8 cellular contexts compared by ENCODE assay signal in genomic region chrX:108736509-108737479, GRCh38. TPM values are rescaled to one million over a fixed set of nuclear protein-coding genes. Genes with fewer than 3 reads are reported as not detected.
DNase-seq lines count a peak whose midpoint lies in the region; ATAC-seq and TF ChIP-seq lines count a peak whose summit lies in the region.

IRS4 (minus strand) TSS chrX:108736563.

- no peaks in the 10 kb centered on the region for H3K4me1 ChIP-seq in esophagus (ENCODE audit: control insufficient read depth in 2 of 2, insufficient read depth in 2 of 2, low read length in 1 of 2)

- no peaks in the 10 kb centered on the region for H3K36me3 ChIP-seq in esophagus (ENCODE audit: control insufficient read depth in 2 of 2, insufficient read depth in 2 of 2, low read length in 1 of 2)

- TF ChIP-seq CTCF in omental fat pad (IDR thresholded peaks at IDR 0.05): no peak

- DNase-seq in ELF-1 (ENCODE audit: low read depth, low spot score) (peak; percentile 97), NCI-H1930 (lab: John Stamatoyannopoulos, UW) (peak; percentile 84 to 96), omental fat pad (ENCODE audit: low spot score) (no peak), RKO (ENCODE audit: low spot score) (no peak)
- DNase-seq in activated CD8-positive, alpha-beta memory T cell treated with anti-CD3 and anti-CD28 coated beads, Interleukin-2, amount 50 U/mL, for 48 hours: no peak

- H3K4me3 ChIP-seq in esophagus (ENCODE audit: low read depth in 1 of 2, low read length in 2 of 2): peak within 1 kb of the TSS; percentile 35 to 40

- no peak within 1 kb of the TSS for H3K27ac ChIP-seq in esophagus (ENCODE audit: low read depth in 2 of 2, low read length in 1 of 2)

- ATAC-seq in omental fat pad (ENCODE audit: low FRiP score) (peak; percentile 20), HG02588 (IDR thresholded peaks at IDR 0.05; ENCODE audit: unreplicated experiment) (no peak), HG03565 (IDR thresholded peaks at IDR 0.05; ENCODE audit: unreplicated experiment) (no peak)

- H3K27me3 ChIP-seq in esophagus (ENCODE audit: control insufficient read depth in 1 of 2, insufficient read depth in 2 of 2, low read length in 2 of 2): peaks cover 5 to 13% of the 10 kb centered on the region in 2 donors

- H3K9me3 ChIP-seq in esophagus (ENCODE audit: control insufficient read depth in 2 of 2, insufficient read depth in 1 of 2, low read depth in 1 of 2, low read length in 1 of 2): peaks cover 0 to 5% of the 10 kb centered on the region in 2 donors

- 4 to 28% methylated on average over 57 to 62 of the region's 62 CpGs for WGBS in esophagus, 2 donors

RNA-seq across cellular contexts. Expression of gene IRS4, which starts in this region (rescaled TPM):
- under 1 TPM in 1 of 2 donors, not detected in 1; 0.01 TPM for polyA plus RNA-seq in esophagus
- not detected for total RNA-seq in omental fat pad

Comparison
In these comparisons a context has a peak if more than half of its experiments do, and no peak if none do; other contexts are left out.
1. Peak in ATAC-seq in omental fat pad; RNA of the gene not detected or under 1 TPM.
2. DNase-seq: peak in ELF-1 (single experiment) and NCI-H1930 (2 of 2); none in omental fat pad (single experiment), RKO (single experiment) and activated CD8-positive, alpha-beta memory T cell treated with anti-CD3 and anti-CD28 coated beads, Interleukin-2, amount 50 U/mL, for 48 hours (single experiment).